Comparison of ENCODE assay signal across 10 cellular contexts in genomic region chr4:85932371-85933305, GRCh38.
DNase-seq lines count a peak whose midpoint lies in the region; ATAC-seq and TF ChIP-seq lines count a peak whose summit lies in the region.
"Had no signal": no experiment of that assay in that cellular context is flagged by ENCODE, and none has a peak within 500 bp of the region (broad histone marks: within the 10 kb centered on the region; RNA-seq: fewer than 3 reads in every experiment).

No MANE protein-coding gene starts in this region.

- H3K27ac ChIP-seq in left lung (peak overlapping the region; percentile 50 to 53), spleen (peak overlapping the region in 5 of 8 donors; percentile 35 to 47 (median 39))

- TF ChIP-seq CTCF in chondrocyte (IDR thresholded peaks at IDR 0.05) (no peak), left lung (IDR thresholded peaks at IDR 0.05) (no peak), spleen (IDR thresholded peaks at IDR 0.05 in 8 of 11, conservative IDR thresholded peaks at IDR 0.05 in 3 of 11) (no peak)

- DNase-seq in KBM-7 (peak; percentile 4), chondrocyte (ENCODE audit: low spot score) (peak; percentile 74), left lung (peak in 1 of 2 donors; percentile 71), spleen (no peak), HPDE6-E6E7 (ENCODE audit: extremely low spot score) (no peak)
- DNase-seq: activated T-cell treated with anti-CD3 and anti-CD28 coated beads, Interleukin-2, amount 50 U/mL, for 48 hours; GOT3 had no signal

- in situ Hi-C loops in KBM-7 (cut with MboI; ENCODE audit: low pct_unique_long_range_greater_than_20kb, low sequenced_read_pairs), result no loop called here

- H3K4me3 Mint-ChIP-seq in chondrocyte (ENCODE audit: unreplicated experiment), result peak overlapping the region; percentile 50

- H3K27me3 ChIP-seq in left lung (no peaks in the 10 kb centered on the region), spleen (replicated peaks in 1 of 7) (no peaks in the 10 kb centered on the region)

- intact Hi-C loops in left lung (cut with DNase I), result no loop called here
- intact Hi-C loops in spleen (cut with DNase I; ENCODE audit: low total_unique reads), result no loop called here

- peak overlapping the region in 1 of 2 donors; percentile 8 for H3K4me3 ChIP-seq in left lung
- H3K4me3 ChIP-seq in spleen, result peak overlapping the region in 2 of 8 donors; percentile 7 to 32

- H3K27ac Mint-ChIP-seq in chondrocyte (ENCODE audit: unreplicated experiment), result peak overlapping the region; percentile 86

- H3K9me3 Mint-ChIP-seq in chondrocyte (ENCODE audit: low read depth), result no peaks in the 10 kb centered on the region

- WGBS in spleen, 5 donors, result 24 to 32% (median 27%) methylated on average over 19 of the region's 19 CpGs

- H3K36me3 ChIP-seq in left lung, result no peaks in the 10 kb centered on the region
- H3K36me3 ChIP-seq in spleen, result no peaks in the 10 kb centered on the region

- H3K4me1 ChIP-seq in left lung (peaks cover 0 to 18% of the 10 kb centered on the region in 2 donors), spleen (peaks cover 6 to 64% (median 43%) of the 10 kb centered on the region in 6 donors)

- H3K36me3 Mint-ChIP-seq in chondrocyte (ENCODE audit: low read depth), result peaks cover 2% of the 10 kb centered on the region

- H3K27me3 Mint-ChIP-seq in chondrocyte (ENCODE audit: low read depth), result no peaks in the 10 kb centered on the region

- H3K4me1 Mint-ChIP-seq in chondrocyte (ENCODE audit: low read depth), result peaks cover 62% of the 10 kb centered on the region

- ATAC-seq in left lung (peak; percentile 58), GM19324 (IDR thresholded peaks at IDR 0.05; ENCODE audit: low FRiP score, unreplicated experiment) (no peak), GM18519 (IDR thresholded peaks at IDR 0.05; ENCODE audit: low FRiP score, unreplicated experiment) (no peak), GM21528 (IDR thresholded peaks at IDR 0.05; ENCODE audit: low FRiP score, unreplicated experiment) (no peak)

- H3K9me3 ChIP-seq in left lung (no peaks in the 10 kb centered on the region), spleen (no peaks in the 10 kb centered on the region)

- TF ChIP-seq POLR2A in spleen (IDR thresholded peaks at IDR 0.05), result no peak

Comparison
In these comparisons a context has a peak if more than half of its experiments do, and no peak if none do; other contexts are left out.
1. DNase-seq: peak in KBM-7 (single experiment) and chondrocyte (single experiment); none in spleen (single experiment) and HPDE6-E6E7 (single experiment).